1 cellular context compared by ENCODE assay signal in genomic region chr3:10026084-10026890, GRCh38.
TF ChIP-seq lines count a peak whose summit lies in the region.

FANCD2 (plus strand) TSS chr3:10026437; CDS start chr3:10028658, 2,221 bp downstream.

TF ChIP-seq in HepG2, 621 proteins besides CTCF, POLR2A, EP300 and RAD21 (continued from another document and continues in another):
- TF ChIP-seq CCDC6 (CRISPR knock-in tag; IDR thresholded peaks at IDR 0.05) (peak; percentile 75), ZNF687 (CRISPR knock-in tag; IDR thresholded peaks at IDR 0.05) (peak; percentile 97), IRX3 (CRISPR knock-in tag; IDR thresholded peaks at IDR 0.05; ENCODE audit: borderline replicate concordance, low read depth) (peak; percentile 92; the same call in 1 of the 2 replicates), ZNF512B (CRISPR knock-in tag; IDR thresholded peaks at IDR 0.05; ENCODE audit: borderline replicate concordance) (no peak), PHF5A (CRISPR knock-in tag; IDR thresholded peaks at IDR 0.05; ENCODE audit: low read depth, unreplicated experiment) (peak; percentile 73), ZNF256 (CRISPR knock-in tag; conservative IDR thresholded peaks at IDR 0.05) (peak; percentile 76; the same call in 1 of the 2 replicates), SRSF4 (IDR thresholded peaks at IDR 0.05; ENCODE audit: low read depth, low read length, poor library complexity, severe bottlenecking) (no peak), SRF (IDR thresholded peaks at IDR 0.05; ENCODE audit: low read depth, low read length) (peak; percentile 89), RARG (CRISPR knock-in tag; IDR thresholded peaks at IDR 0.05; ENCODE audit: low read depth) (no peak), KMT2B (CRISPR knock-in tag; IDR thresholded peaks at IDR 0.05) (peak; percentile 99), NFYB (CRISPR knock-in tag; IDR thresholded peaks at IDR 0.05) (peak; percentile 28; the same call in 1 of the 2 replicates), E2F1 (CRISPR knock-in tag; IDR thresholded peaks at IDR 0.05) (peak; percentile 99), KLF6 (CRISPR knock-in tag; IDR thresholded peaks at IDR 0.05) (peak; percentile 77; the same call in 1 of the 2 replicates), HMGA1 (CRISPR knock-in tag; conservative IDR thresholded peaks at IDR 0.05) (no peak), SP140L (CRISPR knock-in tag; IDR thresholded peaks at IDR 0.05; ENCODE audit: borderline replicate concordance) (0 out of 2 replicates have a peak, but pooled peaks have one; percentile 67), ZBTB43 (CRISPR knock-in tag; conservative IDR thresholded peaks at IDR 0.05) (no peak), YY1 (IDR thresholded peaks at IDR 0.05; ENCODE audit: insufficient read depth, insufficient replicate concordance, low read depth, low read length) (peak; percentile 71), ZNF577 (CRISPR knock-in tag; IDR thresholded peaks at IDR 0.05; ENCODE audit: borderline replicate concordance, low read depth) (no peak), KLF12 (CRISPR knock-in tag; IDR thresholded peaks at IDR 0.05; ENCODE audit: borderline replicate concordance) (no peak), RFXANK (CRISPR knock-in tag; IDR thresholded peaks at IDR 0.05) (no peak; the same call in 1 of the 2 replicates), ELF3 (CRISPR knock-in tag; IDR thresholded peaks at IDR 0.05) (peak; percentile 81)
- TF ChIP-seq, protein P1, sequence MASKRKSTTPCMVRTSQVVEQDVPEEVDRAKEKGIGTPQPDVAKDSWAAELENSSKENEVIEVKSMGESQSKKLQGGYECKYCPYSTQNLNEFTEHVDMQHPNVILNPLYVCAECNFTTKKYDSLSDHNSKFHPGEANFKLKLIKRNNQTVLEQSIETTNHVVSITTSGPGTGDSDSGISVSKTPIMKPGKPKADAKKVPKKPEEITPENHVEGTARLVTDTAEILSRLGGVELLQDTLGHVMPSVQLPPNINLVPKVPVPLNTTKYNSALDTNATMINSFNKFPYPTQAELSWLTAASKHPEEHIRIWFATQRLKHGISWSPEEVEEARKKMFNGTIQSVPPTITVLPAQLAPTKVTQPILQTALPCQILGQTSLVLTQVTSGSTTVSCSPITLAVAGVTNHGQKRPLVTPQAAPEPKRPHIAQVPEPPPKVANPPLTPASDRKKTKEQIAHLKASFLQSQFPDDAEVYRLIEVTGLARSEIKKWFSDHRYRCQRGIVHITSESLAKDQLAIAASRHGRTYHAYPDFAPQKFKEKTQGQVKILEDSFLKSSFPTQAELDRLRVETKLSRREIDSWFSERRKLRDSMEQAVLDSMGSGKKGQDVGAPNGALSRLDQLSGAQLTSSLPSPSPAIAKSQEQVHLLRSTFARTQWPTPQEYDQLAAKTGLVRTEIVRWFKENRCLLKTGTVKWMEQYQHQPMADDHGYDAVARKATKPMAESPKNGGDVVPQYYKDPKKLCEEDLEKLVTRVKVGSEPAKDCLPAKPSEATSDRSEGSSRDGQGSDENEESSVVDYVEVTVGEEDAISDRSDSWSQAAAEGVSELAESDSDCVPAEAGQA (IDR thresholded peaks at IDR 0.05; ENCODE audit: low read depth) = peak; percentile 98
- TF ChIP-seq, protein P1 (CRISPR knock-in tag; IDR thresholded peaks at IDR 0.05; ENCODE audit: borderline replicate concordance) = no peak
- TF ChIP-seq, protein P2, sequence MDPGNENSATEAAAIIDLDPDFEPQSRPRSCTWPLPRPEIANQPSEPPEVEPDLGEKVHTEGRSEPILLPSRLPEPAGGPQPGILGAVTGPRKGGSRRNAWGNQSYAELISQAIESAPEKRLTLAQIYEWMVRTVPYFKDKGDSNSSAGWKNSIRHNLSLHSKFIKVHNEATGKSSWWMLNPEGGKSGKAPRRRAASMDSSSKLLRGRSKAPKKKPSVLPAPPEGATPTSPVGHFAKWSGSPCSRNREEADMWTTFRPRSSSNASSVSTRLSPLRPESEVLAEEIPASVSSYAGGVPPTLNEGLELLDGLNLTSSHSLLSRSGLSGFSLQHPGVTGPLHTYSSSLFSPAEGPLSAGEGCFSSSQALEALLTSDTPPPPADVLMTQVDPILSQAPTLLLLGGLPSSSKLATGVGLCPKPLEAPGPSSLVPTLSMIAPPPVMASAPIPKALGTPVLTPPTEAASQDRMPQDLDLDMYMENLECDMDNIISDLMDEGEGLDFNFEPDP (CRISPR knock-in tag; conservative IDR thresholded peaks at IDR 0.05) = no peak
- TF ChIP-seq, protein P3, sequence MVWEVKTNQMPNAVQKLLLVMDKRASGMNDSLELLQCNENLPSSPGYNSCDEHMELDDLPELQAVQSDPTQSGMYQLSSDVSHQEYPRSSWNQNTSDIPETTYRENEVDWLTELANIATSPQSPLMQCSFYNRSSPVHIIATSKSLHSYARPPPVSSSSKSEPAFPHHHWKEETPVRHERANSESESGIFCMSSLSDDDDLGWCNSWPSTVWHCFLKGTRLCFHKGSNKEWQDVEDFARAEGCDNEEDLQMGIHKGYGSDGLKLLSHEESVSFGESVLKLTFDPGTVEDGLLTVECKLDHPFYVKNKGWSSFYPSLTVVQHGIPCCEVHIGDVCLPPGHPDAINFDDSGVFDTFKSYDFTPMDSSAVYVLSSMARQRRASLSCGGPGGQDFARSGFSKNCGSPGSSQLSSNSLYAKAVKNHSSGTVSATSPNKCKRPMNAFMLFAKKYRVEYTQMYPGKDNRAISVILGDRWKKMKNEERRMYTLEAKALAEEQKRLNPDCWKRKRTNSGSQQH (CRISPR knock-in tag; IDR thresholded peaks at IDR 0.05; ENCODE audit: low read depth) = peak; percentile 100
- TF ChIP-seq, protein P4, sequence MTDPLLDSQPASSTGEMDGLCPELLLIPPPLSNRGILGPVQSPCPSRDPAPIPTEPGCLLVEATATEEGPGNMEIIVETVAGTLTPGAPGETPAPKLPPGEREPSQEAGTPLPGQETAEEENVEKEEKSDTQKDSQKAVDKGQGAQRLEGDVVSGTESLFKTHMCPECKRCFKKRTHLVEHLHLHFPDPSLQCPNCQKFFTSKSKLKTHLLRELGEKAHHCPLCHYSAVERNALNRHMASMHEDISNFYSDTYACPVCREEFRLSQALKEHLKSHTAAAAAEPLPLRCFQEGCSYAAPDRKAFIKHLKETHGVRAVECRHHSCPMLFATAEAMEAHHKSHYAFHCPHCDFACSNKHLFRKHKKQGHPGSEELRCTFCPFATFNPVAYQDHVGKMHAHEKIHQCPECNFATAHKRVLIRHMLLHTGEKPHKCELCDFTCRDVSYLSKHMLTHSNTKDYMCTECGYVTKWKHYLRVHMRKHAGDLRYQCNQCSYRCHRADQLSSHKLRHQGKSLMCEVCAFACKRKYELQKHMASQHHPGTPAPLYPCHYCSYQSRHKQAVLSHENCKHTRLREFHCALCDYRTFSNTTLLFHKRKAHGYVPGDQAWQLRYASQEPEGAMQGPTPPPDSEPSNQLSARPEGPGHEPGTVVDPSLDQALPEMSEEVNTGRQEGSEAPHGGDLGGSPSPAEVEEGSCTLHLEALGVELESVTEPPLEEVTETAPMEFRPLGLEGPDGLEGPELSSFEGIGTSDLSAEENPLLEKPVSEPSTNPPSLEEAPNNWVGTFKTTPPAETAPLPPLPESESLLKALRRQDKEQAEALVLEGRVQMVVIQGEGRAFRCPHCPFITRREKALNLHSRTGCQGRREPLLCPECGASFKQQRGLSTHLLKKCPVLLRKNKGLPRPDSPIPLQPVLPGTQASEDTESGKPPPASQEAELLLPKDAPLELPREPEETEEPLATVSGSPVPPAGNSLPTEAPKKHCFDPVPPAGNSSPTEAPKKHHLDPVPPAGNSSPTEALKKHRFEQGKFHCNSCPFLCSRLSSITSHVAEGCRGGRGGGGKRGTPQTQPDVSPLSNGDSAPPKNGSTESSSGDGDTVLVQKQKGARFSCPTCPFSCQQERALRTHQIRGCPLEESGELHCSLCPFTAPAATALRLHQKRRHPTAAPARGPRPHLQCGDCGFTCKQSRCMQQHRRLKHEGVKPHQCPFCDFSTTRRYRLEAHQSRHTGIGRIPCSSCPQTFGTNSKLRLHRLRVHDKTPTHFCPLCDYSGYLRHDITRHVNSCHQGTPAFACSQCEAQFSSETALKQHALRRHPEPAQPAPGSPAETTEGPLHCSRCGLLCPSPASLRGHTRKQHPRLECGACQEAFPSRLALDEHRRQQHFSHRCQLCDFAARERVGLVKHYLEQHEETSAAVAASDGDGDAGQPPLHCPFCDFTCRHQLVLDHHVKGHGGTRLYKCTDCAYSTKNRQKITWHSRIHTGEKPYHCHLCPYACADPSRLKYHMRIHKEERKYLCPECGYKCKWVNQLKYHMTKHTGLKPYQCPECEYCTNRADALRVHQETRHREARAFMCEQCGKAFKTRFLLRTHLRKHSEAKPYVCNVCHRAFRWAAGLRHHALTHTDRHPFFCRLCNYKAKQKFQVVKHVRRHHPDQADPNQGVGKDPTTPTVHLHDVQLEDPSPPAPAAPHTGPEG (CRISPR knock-in tag; IDR thresholded peaks at IDR 0.05) = no peak
